1 cellular context compared by ENCODE assay signal in genomic region chr1:28668956-28669719, GRCh38.
TF ChIP-seq lines count a peak whose summit lies in the region.

No MANE protein-coding gene starts in this region.

TF ChIP-seq in K562, 482 proteins besides CTCF, POLR2A, EP300 and RAD21 (continued from another document and continues in another):
- TF ChIP-seq STAT6 (CRISPR knock-in tag; IDR thresholded peaks at IDR 0.05) (no peak), MLLT1 (IDR thresholded peaks at IDR 0.05) (no peak), ZNF197 (CRISPR knock-in tag; IDR thresholded peaks at IDR 0.05; ENCODE audit: low read depth) (no peak), ZNF717 (CRISPR knock-in tag; IDR thresholded peaks at IDR 0.05) (no peak), POLR2H (tag; IDR thresholded peaks at IDR 0.05; ENCODE audit: low read depth) (no peak), ZNF165 (CRISPR knock-in tag; IDR thresholded peaks at IDR 0.05; ENCODE audit: borderline replicate concordance) (no peak), FOXM1 (IDR thresholded peaks at IDR 0.05; ENCODE audit: low read depth) (no peak), FOXM1 (CRISPR knock-in tag; IDR thresholded peaks at IDR 0.05; ENCODE audit: low read depth) (0 out of 2 replicates have a peak, but pooled peaks have one; percentile 36), POLR3A (IDR thresholded peaks at IDR 0.05; ENCODE audit: borderline replicate concordance, extremely low read depth, insufficient read depth, insufficient read length) (no peak), GATAD2A (IDR thresholded peaks at IDR 0.05) (no peak), ZNF143 (CRISPR knock-in tag; IDR thresholded peaks at IDR 0.05) (no peak), ELF2 (CRISPR knock-in tag; IDR thresholded peaks at IDR 0.05) (no peak), ZNF431 (CRISPR knock-in tag; IDR thresholded peaks at IDR 0.05) (no peak), ETV1 (tag; conservative IDR thresholded peaks at IDR 0.05; ENCODE audit: low read depth) (no peak), ZNF785 (CRISPR knock-in tag; IDR thresholded peaks at IDR 0.05) (no peak), EHMT2 (IDR thresholded peaks at IDR 0.05) (no peak), BRF1 (IDR thresholded peaks at IDR 0.05; ENCODE audit: borderline replicate concordance, extremely low read depth, insufficient read length) (no peak), HNRNPL (IDR thresholded peaks at IDR 0.05; ENCODE audit: low read depth, low read length) (no peak), TRIM28 (IDR thresholded peaks at IDR 0.05) (no peak), ATF6 (CRISPR knock-in tag; IDR thresholded peaks at IDR 0.05) (no peak), SMARCC2 (IDR thresholded peaks at IDR 0.05; ENCODE audit: low read depth) (no peak), ZBTB34 (CRISPR knock-in tag; IDR thresholded peaks at IDR 0.05) (no peak), E2F3 (CRISPR knock-in tag; IDR thresholded peaks at IDR 0.05) (no peak), HIVEP1 (CRISPR knock-in tag; IDR thresholded peaks at IDR 0.05) (no peak), IRF9 (tag; IDR thresholded peaks at IDR 0.05) (no peak), RFX7 (CRISPR knock-in tag; IDR thresholded peaks at IDR 0.05) (no peak), TRIM24 (IDR thresholded peaks at IDR 0.05) (no peak), ZNF311 (CRISPR knock-in tag; IDR thresholded peaks at IDR 0.05) (no peak), POLR2AphosphoS5 (IDR thresholded peaks at IDR 0.05; ENCODE audit: control insufficient read depth, insufficient read depth, low read depth, low read length) (no peak), RBM22 (IDR thresholded peaks at IDR 0.05; ENCODE audit: low read depth, low read length, poor library complexity, severe bottlenecking) (no peak), ZNF140 (CRISPR knock-in tag; IDR thresholded peaks at IDR 0.05) (no peak), ELF4 (CRISPR knock-in tag; IDR thresholded peaks at IDR 0.05) (no peak), MBD2 (IDR thresholded peaks at IDR 0.05; ENCODE audit: borderline replicate concordance, low read depth) (no peak), ARID3B (CRISPR knock-in tag; IDR thresholded peaks at IDR 0.05; ENCODE audit: borderline replicate concordance) (no peak; the same call in 1 of the 2 replicates), ZNF655 (CRISPR knock-in tag; IDR thresholded peaks at IDR 0.05) (no peak), CHD1 (IDR thresholded peaks at IDR 0.05; ENCODE audit: low read length) (peak; percentile 64), VEZF1 (CRISPR knock-in tag; IDR thresholded peaks at IDR 0.05) (peak; percentile 100), MYBL2 (IDR thresholded peaks at IDR 0.05; ENCODE audit: low read depth) (no peak), MYBL2 (CRISPR knock-in tag; IDR thresholded peaks at IDR 0.05; ENCODE audit: borderline replicate concordance) (no peak), SNAPC5 (CRISPR knock-in tag; IDR thresholded peaks at IDR 0.05) (no peak), POLR2G (IDR thresholded peaks at IDR 0.05; ENCODE audit: low read depth, low read length) (peak; percentile 86), DIDO1 (tag; IDR thresholded peaks at IDR 0.05; ENCODE audit: low read depth) (no peak), MTA3 (IDR thresholded peaks at IDR 0.05; ENCODE audit: borderline replicate concordance) (no peak), ZNF79 (CRISPR knock-in tag; IDR thresholded peaks at IDR 0.05; ENCODE audit: low read depth) (no peak), ZNF239 (CRISPR knock-in tag; IDR thresholded peaks at IDR 0.05) (no peak), HDAC6 (IDR thresholded peaks at IDR 0.05; ENCODE audit: low read depth, low read length) (no peak), ZNF740 (CRISPR knock-in tag; IDR thresholded peaks at IDR 0.05) (no peak), ZNF740 (tag; IDR thresholded peaks at IDR 0.05) (peak in 1 of 2 experiments; percentile 62; a peak in 1 of 4 replicates), GTF2F1 (IDR thresholded peaks at IDR 0.05; ENCODE audit: low read depth, low read length) (no peak), ZNF695 (CRISPR knock-in tag; IDR thresholded peaks at IDR 0.05) (no peak), SAFB (IDR thresholded peaks at IDR 0.05; ENCODE audit: borderline replicate concordance, low read depth, low read length) (no peak), ZNF280B (CRISPR knock-in tag; IDR thresholded peaks at IDR 0.05) (no peak), E2F6 (IDR thresholded peaks at IDR 0.05; ENCODE audit: borderline replicate concordance in 1 of 2, extremely low read depth in 1 of 2, insufficient read depth in 1 of 2, insufficient read length in 1 of 2, low read depth in 1 of 2, low read length in 1 of 2, poor library complexity in 1 of 2, severe bottlenecking in 1 of 2) (peak in 1 of 2 experiments; percentile 10), ZNF707 (CRISPR knock-in tag; conservative IDR thresholded peaks at IDR 0.05) (no peak), ZNF445 (CRISPR knock-in tag; IDR thresholded peaks at IDR 0.05; ENCODE audit: low read depth) (no peak), NBN (IDR thresholded peaks at IDR 0.05; ENCODE audit: low read depth) (no peak), SMARCA4 (IDR thresholded peaks at IDR 0.05) (0 out of 2 replicates have a peak, but pooled peaks have one; percentile 9), BDP1 (IDR thresholded peaks at IDR 0.05; ENCODE audit: insufficient read depth, insufficient read length) (no peak)
